8 cellular contexts compared by ENCODE assay signal in genomic region chr14:50039734-50040400, GRCh38.
A peak's percentile ranks its signal among the peaks of the same experiment; 100 is the strongest.
DNase-seq lines count a peak whose midpoint lies in the region; ATAC-seq and TF ChIP-seq lines count a peak whose summit lies in the region.

No MANE protein-coding gene starts in this region.

- H3K4me3 ChIP-seq in gastroesophageal sphincter: no peak overlapping the region

- peak; percentile 50 for DNase-seq in activated CD4-positive, alpha-beta T cell treated with anti-CD3 and anti-CD28 coated beads for 36 hours
- no peak for DNase-seq in activated CD4-positive, alpha-beta T cell treated with anti-CD3 and anti-CD28 coated beads for 4 hours
- peak in 1 of 34 experiments; percentile 17 for DNase-seq in T-cell
- DNase-seq in cerebellar cortex (ENCODE audit: low spot score): no peak
- DNase-seq in H9: no peak

- no peak overlapping the region for H3K9ac ChIP-seq in H9 (ENCODE audit: extremely low read depth, insufficient read length, low read length)

- TF ChIP-seq CTCF in gastroesophageal sphincter (IDR thresholded peaks at IDR 0.05): no peak
- TF ChIP-seq CTCF in H9 (conservative IDR thresholded peaks at IDR 0.05): no peak

- no peaks in the 10 kb centered on the region for H3K23me2 ChIP-seq in H9 (ENCODE audit: insufficient read length, low read depth, low read length, poor library complexity, severe bottlenecking)

- H2BK120ac ChIP-seq in H9 (ENCODE audit: low read depth, low read length, poor library complexity, severe bottlenecking): no peak overlapping the region

- ATAC-seq in activated CD4-positive, alpha-beta T cell treated with anti-CD3 and anti-CD28 coated beads for 36 hours: no peak
- ATAC-seq in T-cell (replicated peaks in 1 of 4): no peak
- ATAC-seq in gastroesophageal sphincter: peak; percentile 23
- no peak for ATAC-seq in GM18867 (IDR thresholded peaks at IDR 0.05; ENCODE audit: unreplicated experiment)

- H2BK15ac ChIP-seq in H9 (ENCODE audit: low read depth, low read length): no peak overlapping the region

- H3K27ac ChIP-seq in gastroesophageal sphincter (peak overlapping the region in 3 of 4 donors; percentile 27 to 48 (median 47)), H9 (ENCODE audit: insufficient read length, low read depth, low read length) (no peak overlapping the region)

- CTCF ChIA-PET in activated CD4-positive, alpha-beta T cell treated with anti-CD3 and anti-CD28 coated beads for 36 hours (lab: Charles Lee): interaction anchor here (0.6 to 2.8 kb wide), 13 partner anchors 23 to 177 kb away, joined by 3 to 29 read pairs (median 5); no protein-coding TSS in a partner anchor
- CTCF ChIA-PET in T-cell (lab: Charles Lee): interaction anchor here (0.6 to 1.2 kb wide), 4 partner anchors 24 to 188 kb away, joined by 3 to 5 read pairs (median 3); partner anchors contain the start of gene NEMF (in 1 of the 2)

- TF ChIP-seq EP300 in gastroesophageal sphincter (IDR thresholded peaks at IDR 0.05): no peak

- no peak overlapping the region for H3K14ac ChIP-seq in H9 (ENCODE audit: insufficient read depth, low read length)

- H3K23ac ChIP-seq in H9 (ENCODE audit: insufficient read length, low read depth, low read length): no peak overlapping the region

- WGBS in gastroesophageal sphincter (ENCODE audit: low coverage in 1 of 2), 2 donors: 83 to 100% methylated on average over 1 to 3 of the region's 9 CpGs
- no CpG with 5 or more reads among the region's 9 CpGs for WGBS in H9 (ENCODE audit: extremely low coverage, insufficient read length, low lambda C conversion rate)

- no peaks in the 10 kb centered on the region for H4K20me1 ChIP-seq in H9 (ENCODE audit: control insufficient read depth, insufficient read depth, insufficient read length)

- H3K4me2 ChIP-seq in H9 (ENCODE audit: insufficient read depth, insufficient read length, low read length): no peak overlapping the region

- no peak overlapping the region for H2AK5ac ChIP-seq in H9 (ENCODE audit: insufficient read length, low read length)

- peaks cover 0 to 23% (median 16%) of the 10 kb centered on the region in 3 donors for H3K4me1 ChIP-seq in gastroesophageal sphincter
- H3K4me1 ChIP-seq in H9 (ENCODE audit: insufficient read depth, low read length): no peaks in the 10 kb centered on the region

- no peak for TF ChIP-seq POLR2A in gastroesophageal sphincter (IDR thresholded peaks at IDR 0.05)

- POLR2A ChIA-PET in activated CD4-positive, alpha-beta T cell treated with anti-CD3 and anti-CD28 coated beads for 36 hours (lab: Charles Lee): interaction anchor here (0.6 to 4.5 kb wide), 9 partner anchors 15 to 181 kb away, joined by 3 to 65 read pairs (median 10); no protein-coding TSS in a partner anchor
- POLR2A ChIA-PET in T-cell (lab: Charles Lee): no interaction called here

- no peaks in the 10 kb centered on the region for H3K9me3 ChIP-seq in gastroesophageal sphincter
- H3K9me3 ChIP-seq in H9 (ENCODE audit: control insufficient read depth, low read depth, low read length): no peaks in the 10 kb centered on the region

- no peak overlapping the region for H3K18ac ChIP-seq in H9 (ENCODE audit: insufficient read length, low read depth, low read length)

- H4K8ac ChIP-seq in H9 (replicated peaks; ENCODE audit: insufficient read length, low read depth, low read length): no peak overlapping the region

- H3K27me3 ChIP-seq in gastroesophageal sphincter: no peaks in the 10 kb centered on the region
- H3K27me3 ChIP-seq in H9 (ENCODE audit: insufficient read depth, low read length): no peaks in the 10 kb centered on the region

- no peak overlapping the region for H2BK5ac ChIP-seq in H9 (ENCODE audit: insufficient read length, low read length)

- H3K56ac ChIP-seq in H9 (ENCODE audit: insufficient read length, low read depth, low read length): no peak overlapping the region

- intact Hi-C loops in activated CD4-positive, alpha-beta T cell treated with anti-CD3 and anti-CD28 coated beads for 36 hours (cut with DNase I, micrococcal nuclease): loop anchor here (2.0 kb wide), 3 partner anchors 57 to 273 kb away; partner anchors contain the start of genes DMAC2L (in 1 of the 2) and L2HGDH (in 1 of the 2)

- no peak overlapping the region for H4K5ac ChIP-seq in H9 (ENCODE audit: insufficient read length, low read depth, low read length)

- H3K4me3 Mint-ChIP-seq in activated CD4-positive, alpha-beta T cell treated with anti-CD3 and anti-CD28 coated beads for 36 hours: peak overlapping the region; percentile 75
- peak overlapping the region; percentile 64 to 71 (median 69) for H3K4me3 Mint-ChIP-seq in T-cell
- peak overlapping the region; percentile 82 for H3K4me3 Mint-ChIP-seq in stimulated activated naive CD8-positive, alpha-beta T cell treated with anti-CD3 and anti-CD28 coated beads, Interleukin-15, Interleukin-2, amounts not matched to agents 100 ng/mL and 50 ng/mL, for 24 hours
- no peak overlapping the region for H3K4me3 Mint-ChIP-seq in H9

- no peak overlapping the region for H2AFZ ChIP-seq in H9 (ENCODE audit: low read length)

- H3K27me3 Mint-ChIP-seq in activated CD4-positive, alpha-beta T cell treated with anti-CD3 and anti-CD28 coated beads for 36 hours: no peaks in the 10 kb centered on the region
- H3K27me3 Mint-ChIP-seq in T-cell (no peaks in the 10 kb centered on the region), H9 (ENCODE audit: low read depth) (peaks cover 2% of the 10 kb centered on the region; the same call in 1 of the 2 replicates)
- H3K27me3 Mint-ChIP-seq in stimulated activated naive CD8-positive, alpha-beta T cell treated with anti-CD3 and anti-CD28 coated beads, Interleukin-15, Interleukin-2, amounts not matched to agents 100 ng/mL and 50 ng/mL, for 24 hours: no peaks in the 10 kb centered on the region

- no peak overlapping the region for H4K91ac ChIP-seq in H9 (ENCODE audit: insufficient read length, low read depth, low read length)

- no peaks in the 10 kb centered on the region for H3K79me2 ChIP-seq in H9 (ENCODE audit: insufficient read depth, low read length)

- H3K9me3 Mint-ChIP-seq in activated CD4-positive, alpha-beta T cell treated with anti-CD3 and anti-CD28 coated beads for 36 hours (ENCODE audit: low read depth): peaks cover 4% of the 10 kb centered on the region
- H3K9me3 Mint-ChIP-seq in T-cell (no peaks in the 10 kb centered on the region), H9 (no peaks in the 10 kb centered on the region)
- H3K9me3 Mint-ChIP-seq in stimulated activated naive CD8-positive, alpha-beta T cell treated with anti-CD3 and anti-CD28 coated beads, Interleukin-15, Interleukin-2, amounts not matched to agents 100 ng/mL and 50 ng/mL, for 24 hours: no peaks in the 10 kb centered on the region

- peak overlapping the region; percentile 99 for H3K27ac Mint-ChIP-seq in activated CD4-positive, alpha-beta T cell treated with anti-CD3 and anti-CD28 coated beads for 36 hours
- peak overlapping the region; percentile 98 to 99 for H3K27ac Mint-ChIP-seq in T-cell
- peak overlapping the region; percentile 98 for H3K27ac Mint-ChIP-seq in stimulated activated naive CD8-positive, alpha-beta T cell treated with anti-CD3 and anti-CD28 coated beads, Interleukin-15, Interleukin-2, amounts not matched to agents 100 ng/mL and 50 ng/mL, for 24 hours
- no peak overlapping the region for H3K27ac Mint-ChIP-seq in H9

- H3K4ac ChIP-seq in H9 (ENCODE audit: low read depth, low read length): no peak overlapping the region

- no peaks in the 10 kb centered on the region for H3K79me1 ChIP-seq in H9 (ENCODE audit: insufficient read depth, low read depth, low read length, poor library complexity, severe bottlenecking)

- no peak overlapping the region for H2BK12ac ChIP-seq in H9 (ENCODE audit: insufficient read length, low read depth, low read length)

- H3T11ph ChIP-seq in H9 (ENCODE audit: low read length): no peak overlapping the region

- H3K36me3 ChIP-seq in gastroesophageal sphincter: no peaks in the 10 kb centered on the region

- H3K36me3 Mint-ChIP-seq in activated CD4-positive, alpha-beta T cell treated with anti-CD3 and anti-CD28 coated beads for 36 hours (ENCODE audit: low read depth): peaks cover 38% of the 10 kb centered on the region
- peaks cover 17% of the 10 kb centered on the region for H3K36me3 Mint-ChIP-seq in T-cell
- peaks cover 28% of the 10 kb centered on the region for H3K36me3 Mint-ChIP-seq in stimulated activated naive CD8-positive, alpha-beta T cell treated with anti-CD3 and anti-CD28 coated beads, Interleukin-15, Interleukin-2, amounts not matched to agents 100 ng/mL and 50 ng/mL, for 24 hours (ENCODE audit: low read depth)
- H3K36me3 Mint-ChIP-seq in H9 (ENCODE audit: insufficient read depth in 1 of 3, low read depth in 3 of 3): no peaks in the 10 kb centered on the region

- peaks cover 70% of the 10 kb centered on the region for H3K4me1 Mint-ChIP-seq in activated CD4-positive, alpha-beta T cell treated with anti-CD3 and anti-CD28 coated beads for 36 hours
- H3K4me1 Mint-ChIP-seq in T-cell (peaks cover 49 to 68% (median 63%) of the 10 kb centered on the region in 3 donors), H9 (peaks cover 0 to 5% of the 10 kb centered on the region in 2 experiments; a peak in 3 of 4 replicates)
- peaks cover 81% of the 10 kb centered on the region for H3K4me1 Mint-ChIP-seq in stimulated activated naive CD8-positive, alpha-beta T cell treated with anti-CD3 and anti-CD28 coated beads, Interleukin-15, Interleukin-2, amounts not matched to agents 100 ng/mL and 50 ng/mL, for 24 hours (ENCODE audit: low read depth)

- H2BK20ac ChIP-seq in H9 (ENCODE audit: low read depth, low read length, poor library complexity, severe bottlenecking): no peak overlapping the region

Comparison
In these comparisons a context has a peak if more than half of its experiments do, and no peak if none do; other contexts are left out.
1. H3K27ac Mint-ChIP-seq: peak in activated CD4-positive, alpha-beta T cell treated with anti-CD3 and anti-CD28 coated beads for 36 hours (single experiment), T-cell (2 of 2) and stimulated activated naive CD8-positive, alpha-beta T cell treated with anti-CD3 and anti-CD28 coated beads, Interleukin-15, Interleukin-2, amounts not matched to agents 100 ng/mL and 50 ng/mL, for 24 hours (single experiment); none in H9 (0 of 3).
2. H3K4me3 Mint-ChIP-seq: peak in activated CD4-positive, alpha-beta T cell treated with anti-CD3 and anti-CD28 coated beads for 36 hours (single experiment), T-cell (3 of 3) and stimulated activated naive CD8-positive, alpha-beta T cell treated with anti-CD3 and anti-CD28 coated beads, Interleukin-15, Interleukin-2, amounts not matched to agents 100 ng/mL and 50 ng/mL, for 24 hours (single experiment); none in H9 (0 of 2).